20 cellular contexts compared by ENCODE assay signal in genomic region chr5:157126-157715, GRCh38. TPM values are rescaled to one million over a fixed set of nuclear protein-coding genes. Genes with fewer than 3 reads are reported as not detected.
DNase-seq lines count a peak whose midpoint lies in the region; ATAC-seq, FAIRE-seq and TF ChIP-seq lines count a peak whose summit lies in the region.
"Had no signal": no experiment of that assay in that cellular context is flagged by ENCODE, and none has a peak within 500 bp of the region (broad histone marks: within the 10 kb centered on the region; RNA-seq: fewer than 3 reads in every experiment).

No MANE protein-coding gene starts in this region.

- no peaks in the 10 kb centered on the region for H3K27me3 ChIP-seq in GM23338 (ENCODE audit: insufficient read depth)
- H3K27me3 ChIP-seq in mesendoderm (ENCODE audit: insufficient read depth, low read length, poor library complexity), result no peaks in the 10 kb centered on the region

- no peak overlapping the region for H2AK5ac ChIP-seq in mesendoderm (ENCODE audit: low read length)

- no peak for ATAC-seq in activated CD8-positive, alpha-beta memory T cell treated with anti-CD3 and anti-CD28 coated beads, Interleukin-2, amount 10 ng/mL, durations not matched to agents 7 days and 5 days
- no peak for ATAC-seq in GM23338
- ATAC-seq: CD8-positive, alpha-beta T cell had no signal

- H3K9me2 ChIP-seq in GM23338 (ENCODE audit: insufficient read depth), result no peaks in the 10 kb centered on the region

- peak; percentile 9 for DNase-seq in activated CD4-positive, alpha-beta memory T cell treated with anti-CD3 and anti-CD28 coated beads, Interleukin-2, amount 10 ng/mL, durations not matched to agents 7 days and 5 days
- DNase-seq in activated CD4-positive, alpha-beta memory T cell treated with anti-CD3 and anti-CD28 coated beads for 36 hours, result no peak
- peak; percentile 29 for DNase-seq in activated CD8-positive, alpha-beta memory T cell treated with anti-CD3 and anti-CD28 coated beads, Interleukin-2, amount 10 ng/mL, durations not matched to agents 7 days and 5 days
- peak; percentile 28 for DNase-seq in kidney
- DNase-seq in type B pancreatic cell (ENCODE audit: extremely low spot score, unreplicated experiment), result no peak
- DNase-seq in GM23338 (ENCODE audit: low spot score), result no peak
- DNase-seq in HTR-8/SVneo (ENCODE audit: insufficient read length, low spot score), result no peak
- no peak for DNase-seq in mesendoderm
- DNase-seq: DMS79 treated with DMSO at 0.1 percent for 48 hours, NCI-H1417, NCI-H1930, NCI-H2171, NCI-H446, NCI-H69 had no signal

- no peak overlapping the region for H3K27ac ChIP-seq in kidney (ENCODE audit: low read depth in 2 of 2, low read length in 2 of 2)
- no peak overlapping the region for H3K27ac ChIP-seq in GM23338 (ENCODE audit: low read depth)
- no peak overlapping the region for H3K27ac ChIP-seq in mesendoderm (ENCODE audit: low read depth, low read length)
- H3K27ac ChIP-seq: 22Rv1 had no signal

- H2BK15ac ChIP-seq in mesendoderm (replicated peaks; ENCODE audit: low read depth), result no peak overlapping the region

- H3K79me2 ChIP-seq in GM23338 (replicated peaks; ENCODE audit: insufficient read depth), result no peaks in the 10 kb centered on the region
- H3K79me2 ChIP-seq in mesendoderm (ENCODE audit: control insufficient read depth, insufficient read depth, low read length), result no peaks in the 10 kb centered on the region

- no peak overlapping the region for H3K23ac ChIP-seq in mesendoderm (ENCODE audit: low read length)

- H2BK120ac ChIP-seq in mesendoderm (ENCODE audit: low read depth, low read length), result no peak overlapping the region

- no peaks in the 10 kb centered on the region for H3K36me3 Mint-ChIP-seq in activated CD4-positive, alpha-beta memory T cell treated with anti-CD3 and anti-CD28 coated beads, Interleukin-2, amount 10 ng/mL, durations not matched to agents 7 days and 5 days (ENCODE audit: low read depth)
- H3K36me3 Mint-ChIP-seq in activated CD4-positive, alpha-beta memory T cell treated with anti-CD3 and anti-CD28 coated beads for 36 hours, result no peaks in the 10 kb centered on the region
- H3K36me3 Mint-ChIP-seq in activated CD8-positive, alpha-beta memory T cell treated with anti-CD3 and anti-CD28 coated beads, Interleukin-2, amount 10 ng/mL, durations not matched to agents 7 days and 5 days, result no peaks in the 10 kb centered on the region
- peaks cover 15% of the 10 kb centered on the region for H3K36me3 Mint-ChIP-seq in type B pancreatic cell
- peaks cover 77% of the 10 kb centered on the region for H3K36me3 Mint-ChIP-seq in GM23338 (ENCODE audit: low read depth)
- H3K36me3 Mint-ChIP-seq: CD8-positive, alpha-beta T cell had no signal

- no peak overlapping the region for H3K56ac ChIP-seq in mesendoderm (ENCODE audit: low read length)

- H3K36me3 ChIP-seq in kidney (ENCODE audit: control insufficient read depth in 1 of 2, insufficient read depth in 2 of 2, low read length in 2 of 2) (no peaks in the 10 kb centered on the region), GM23338 (ENCODE audit: insufficient read depth) (peaks cover 15% of the 10 kb centered on the region; the same call in 1 of the 2 replicates), mesendoderm (ENCODE audit: control insufficient read depth, insufficient read depth, low read length) (peaks cover 19% of the 10 kb centered on the region)

- WGBS in mesendoderm (ENCODE audit: extremely low coverage, insufficient coverage, low lambda C conversion rate), result no CpG with 5 or more reads among the region's 12 CpGs

- TF ChIP-seq CTCF in kidney (IDR thresholded peaks at IDR 0.05; ENCODE audit: borderline replicate concordance, extremely low read depth, insufficient read depth), result no peak
- no peak for TF ChIP-seq CTCF in type B pancreatic cell (conservative IDR thresholded peaks at IDR 0.05)
- no peak for TF ChIP-seq CTCF in GM23338 (conservative IDR thresholded peaks at IDR 0.05; ENCODE audit: low read depth in 2 of 2)

- no peaks in the 10 kb centered on the region for H3K9me3 ChIP-seq in kidney (ENCODE audit: control insufficient read depth in 1 of 2, low read length in 2 of 2)

- POLR2A ChIA-PET in activated CD4-positive, alpha-beta memory T cell treated with anti-CD3 and anti-CD28 coated beads, Interleukin-2, amount 10 ng/mL, durations not matched to agents 7 days and 5 days (lab: Charles Lee), result no interaction called here
- POLR2A ChIA-PET in activated CD4-positive, alpha-beta memory T cell treated with anti-CD3 and anti-CD28 coated beads for 36 hours (lab: Charles Lee), result no interaction called here

- no peaks in the 10 kb centered on the region for H3K4me1 ChIP-seq in kidney (ENCODE audit: control insufficient read depth in 1 of 2, insufficient read depth in 1 of 2, low read depth in 1 of 2, low read length in 2 of 2)
- no peaks in the 10 kb centered on the region for H3K4me1 ChIP-seq in GM23338 (ENCODE audit: insufficient read depth)
- H3K4me1 ChIP-seq in mesendoderm (ENCODE audit: control insufficient read depth, low read depth, low read length), result no peaks in the 10 kb centered on the region

- H4K5ac ChIP-seq in mesendoderm (ENCODE audit: low read length), result no peak overlapping the region

- no peak overlapping the region for H3K27ac Mint-ChIP-seq in activated CD4-positive, alpha-beta memory T cell treated with anti-CD3 and anti-CD28 coated beads, Interleukin-2, amount 10 ng/mL, durations not matched to agents 7 days and 5 days
- no peak overlapping the region for H3K27ac Mint-ChIP-seq in activated CD4-positive, alpha-beta memory T cell treated with anti-CD3 and anti-CD28 coated beads for 36 hours
- no peak overlapping the region for H3K27ac Mint-ChIP-seq in activated CD8-positive, alpha-beta memory T cell treated with anti-CD3 and anti-CD28 coated beads, Interleukin-2, amount 10 ng/mL, durations not matched to agents 7 days and 5 days
- H3K27ac Mint-ChIP-seq in type B pancreatic cell (peak overlapping the region; percentile 6), GM23338 (no peak overlapping the region)
- H3K27ac Mint-ChIP-seq: B cell; CD8-positive, alpha-beta T cell had no signal

- no peak for FAIRE-seq in kidney (lab: Jason Lieb, UNC)
- no peak for FAIRE-seq in HTR-8/SVneo (lab: Jason Lieb, UNC)
- FAIRE-seq: RCC 7860 had no signal

- H3K9ac ChIP-seq in kidney (ENCODE audit: low read length in 2 of 2), result no peak overlapping the region
- H3K9ac ChIP-seq in mesendoderm (ENCODE audit: low read length), result no peak overlapping the region

- H3K9me3 Mint-ChIP-seq in activated CD4-positive, alpha-beta memory T cell treated with anti-CD3 and anti-CD28 coated beads, Interleukin-2, amount 10 ng/mL, durations not matched to agents 7 days and 5 days, result no peaks in the 10 kb centered on the region
- H3K9me3 Mint-ChIP-seq in activated CD4-positive, alpha-beta memory T cell treated with anti-CD3 and anti-CD28 coated beads for 36 hours, result no peaks in the 10 kb centered on the region
- H3K9me3 Mint-ChIP-seq in activated CD8-positive, alpha-beta memory T cell treated with anti-CD3 and anti-CD28 coated beads, Interleukin-2, amount 10 ng/mL, durations not matched to agents 7 days and 5 days (ENCODE audit: low read depth), result no peaks in the 10 kb centered on the region
- H3K9me3 Mint-ChIP-seq in type B pancreatic cell (no peaks in the 10 kb centered on the region), GM23338 (no peaks in the 10 kb centered on the region)
- H3K9me3 Mint-ChIP-seq: CD8-positive, alpha-beta T cell had no signal

- H3F3A ChIP-seq in GM23338 (replicated peaks; ENCODE audit: low read depth), result no peaks in the 10 kb centered on the region

- intact Hi-C loops in activated CD4-positive, alpha-beta memory T cell treated with anti-CD3 and anti-CD28 coated beads for 36 hours (cut with micrococcal nuclease), result no loop called here
- intact Hi-C loops in kidney (cut with DNase I), result no loop called here

- H3K4ac ChIP-seq in mesendoderm (ENCODE audit: low read depth, low read length), result no peak overlapping the region

- H3K18ac ChIP-seq in mesendoderm (ENCODE audit: low read length), result no peak overlapping the region

- H3K27me3 Mint-ChIP-seq in activated CD4-positive, alpha-beta memory T cell treated with anti-CD3 and anti-CD28 coated beads, Interleukin-2, amount 10 ng/mL, durations not matched to agents 7 days and 5 days, result no peaks in the 10 kb centered on the region
- H3K27me3 Mint-ChIP-seq in activated CD4-positive, alpha-beta memory T cell treated with anti-CD3 and anti-CD28 coated beads for 36 hours, result peaks cover 14% of the 10 kb centered on the region
- peaks cover 3% of the 10 kb centered on the region for H3K27me3 Mint-ChIP-seq in activated CD8-positive, alpha-beta memory T cell treated with anti-CD3 and anti-CD28 coated beads, Interleukin-2, amount 10 ng/mL, durations not matched to agents 7 days and 5 days
- H3K27me3 Mint-ChIP-seq in type B pancreatic cell, result no peaks in the 10 kb centered on the region
- peaks cover 16% of the 10 kb centered on the region for H3K27me3 Mint-ChIP-seq in GM23338 (ENCODE audit: insufficient read depth, low read depth, poor library complexity)

- H4K8ac ChIP-seq in mesendoderm (ENCODE audit: low read depth, low read length), result no peak overlapping the region

- H4K20me1 ChIP-seq in GM23338 (replicated peaks; ENCODE audit: insufficient read depth), result peaks cover 9% of the 10 kb centered on the region

- no peak overlapping the region for H2BK5ac ChIP-seq in mesendoderm (ENCODE audit: low read length)

- H3K4me2 ChIP-seq in GM23338 (no peak overlapping the region), mesendoderm (ENCODE audit: low read length) (no peak overlapping the region)

- no peak overlapping the region for H3K4me3 ChIP-seq in kidney (ENCODE audit: low read length in 2 of 2)
- H3K4me3 ChIP-seq in GM23338, result no peak overlapping the region
- H3K4me3 ChIP-seq in mesendoderm (ENCODE audit: low read length), result no peak overlapping the region

- CTCF ChIA-PET in activated CD4-positive, alpha-beta memory T cell treated with anti-CD3 and anti-CD28 coated beads, Interleukin-2, amount 10 ng/mL, durations not matched to agents 7 days and 5 days (lab: Charles Lee), result no interaction called here
- CTCF ChIA-PET in activated CD4-positive, alpha-beta memory T cell treated with anti-CD3 and anti-CD28 coated beads for 36 hours (lab: Charles Lee), result no interaction called here
- CTCF ChIA-PET in activated CD8-positive, alpha-beta memory T cell treated with anti-CD3 and anti-CD28 coated beads, Interleukin-2, amount 10 ng/mL, durations not matched to agents 7 days and 5 days (lab: Charles Lee), result no interaction called here

- no peak overlapping the region for H2AFZ ChIP-seq in GM23338

- H3K4me1 Mint-ChIP-seq in activated CD4-positive, alpha-beta memory T cell treated with anti-CD3 and anti-CD28 coated beads, Interleukin-2, amount 10 ng/mL, durations not matched to agents 7 days and 5 days, result no peaks in the 10 kb centered on the region
- no peaks in the 10 kb centered on the region for H3K4me1 Mint-ChIP-seq in activated CD4-positive, alpha-beta memory T cell treated with anti-CD3 and anti-CD28 coated beads for 36 hours (ENCODE audit: low read depth)
- no peaks in the 10 kb centered on the region for H3K4me1 Mint-ChIP-seq in activated CD8-positive, alpha-beta memory T cell treated with anti-CD3 and anti-CD28 coated beads, Interleukin-2, amount 10 ng/mL, durations not matched to agents 7 days and 5 days
- H3K4me1 Mint-ChIP-seq in type B pancreatic cell (ENCODE audit: unreplicated experiment), result peaks cover 5% of the 10 kb centered on the region
- peaks cover 18% of the 10 kb centered on the region for H3K4me1 Mint-ChIP-seq in GM23338
- H3K4me1 Mint-ChIP-seq: B cell had no signal

- H3K79me1 ChIP-seq in mesendoderm (ENCODE audit: low read length), result no peaks in the 10 kb centered on the region

- H3K4me3 Mint-ChIP-seq in activated CD4-positive, alpha-beta memory T cell treated with anti-CD3 and anti-CD28 coated beads, Interleukin-2, amount 10 ng/mL, durations not matched to agents 7 days and 5 days, result no peak overlapping the region
- H3K4me3 Mint-ChIP-seq in activated CD4-positive, alpha-beta memory T cell treated with anti-CD3 and anti-CD28 coated beads for 36 hours, result no peak overlapping the region
- no peak overlapping the region for H3K4me3 Mint-ChIP-seq in activated CD8-positive, alpha-beta memory T cell treated with anti-CD3 and anti-CD28 coated beads, Interleukin-2, amount 10 ng/mL, durations not matched to agents 7 days and 5 days
- no peak overlapping the region for H3K4me3 Mint-ChIP-seq in type B pancreatic cell
- no peak overlapping the region for H3K4me3 Mint-ChIP-seq in GM23338
- H3K4me3 Mint-ChIP-seq: B cell; CD8-positive, alpha-beta T cell had no signal

RNA-seq across cellular contexts. Expression of gene LRRC14B, which starts 34.1 kb away (rescaled TPM):
- not detected for total RNA-seq in activated CD4-positive, alpha-beta memory T cell treated with anti-CD3 and anti-CD28 coated beads, Interleukin-2, amount 10 ng/mL, durations not matched to agents 7 days and 5 days
- not detected for total RNA-seq in activated CD4-positive, alpha-beta memory T cell treated with anti-CD3 and anti-CD28 coated beads for 36 hours
- total RNA-seq in activated CD8-positive, alpha-beta memory T cell treated with anti-CD3 and anti-CD28 coated beads, Interleukin-2, amount 10 ng/mL, durations not matched to agents 7 days and 5 days, result not detected
- total RNA-seq in kidney (not detected), type B pancreatic cell (ENCODE audit: low replicate concordance) (not detected in 2 replicates)
- polyA plus RNA-seq in kidney (ENCODE audit: insufficient read depth, low read depth, low replicate concordance) (not detected), GM23338 (2016; fragmentation: Nextera tagmentation; extraction: Ambion mirVana) (not detected in 2 replicates)
- total RNA-seq in GM23338 (2014; rRNA removed; shearing (Covaris generic)), result not detected in 2 replicates
- polyA plus RNA-seq in mesendoderm (2013, experiment 1 of 2), result not detected
- polyA plus RNA-seq in mesendoderm (2013, experiment 2 of 2), result not detected
- total RNA-seq: B cell; CD8-positive, alpha-beta T cell; G401 had no signal
- polyA plus RNA-seq: AG04450 had no signal

Comparison
In these comparisons a context has a peak if more than half of its experiments do, and no peak if none do; other contexts are left out.
1. DNase-seq: peak in activated CD4-positive, alpha-beta memory T cell treated with anti-CD3 and anti-CD28 coated beads, Interleukin-2, amount 10 ng/mL, durations not matched to agents 7 days and 5 days (single experiment), activated CD8-positive, alpha-beta memory T cell treated with anti-CD3 and anti-CD28 coated beads, Interleukin-2, amount 10 ng/mL, durations not matched to agents 7 days and 5 days (single experiment) and kidney (single experiment); none in activated CD4-positive, alpha-beta memory T cell treated with anti-CD3 and anti-CD28 coated beads for 36 hours (single experiment), type B pancreatic cell (single experiment), GM23338 (single experiment), HTR-8/SVneo (single experiment) and mesendoderm (single experiment).